Comparison of ENCODE assay signal across 8 cellular contexts in genomic region chr7:34320926-34321609, GRCh38.
A peak's percentile ranks its signal among the peaks of the same experiment; 100 is the strongest.
DNase-seq lines count a peak whose midpoint lies in the region; ATAC-seq and TF ChIP-seq lines count a peak whose summit lies in the region.

No MANE protein-coding gene starts in this region.

- intact Hi-C loops in Caco-2 (cut with micrococcal nuclease; ENCODE audit: unreplicated experiment): loop anchor here (1.0 to 5.0 kb wide), 4 partner anchors 109 to 606 kb away; no protein-coding TSS in a partner anchor
- intact Hi-C loops in right lobe of liver (cut with DNase I): no loop called here

- no peak for TF ChIP-seq POLR2A in right lobe of liver (IDR thresholded peaks at IDR 0.05)

- TF ChIP-seq CTCF in Caco-2 (IDR thresholded peaks at IDR 0.05; ENCODE audit: insufficient read depth in 1 of 2, low read depth in 1 of 2, low read length in 1 of 2, severe bottlenecking in 1 of 2, unreplicated experiment in 1 of 2): peak; percentile 88
- peak; percentile 62 to 92 (median 85) for TF ChIP-seq CTCF in right lobe of liver (IDR thresholded peaks at IDR 0.05)

- H3K27ac ChIP-seq in ectodermal cell (ENCODE audit: insufficient read depth, low read depth, low read length, poor library complexity, severe bottlenecking) (no peak overlapping the region), right lobe of liver (no peak overlapping the region)

- no peaks in the 10 kb centered on the region for H3K9me3 Mint-ChIP-seq in Caco-2 (ENCODE audit: unreplicated experiment)
- no peaks in the 10 kb centered on the region for H3K9me3 Mint-ChIP-seq in activated CD4-positive, alpha-beta T cell treated with anti-CD3 and anti-CD28 coated beads, Interleukin-2, amount 10 ng/mL, durations not matched to agents 7 days and 5 days
- H3K9me3 Mint-ChIP-seq in stimulated activated effector memory CD8-positive, alpha-beta T cell treated with anti-CD3 and anti-CD28 coated beads, Interleukin-12 subunit alpha, Interleukin-12 subunit beta, amount 100 ng/mL, for 72 hours: no peaks in the 10 kb centered on the region

- 15% methylated on average over 24 of the region's 24 CpGs for WGBS in ectodermal cell, 2 experiments
- WGBS in right lobe of liver (ENCODE audit: insufficient coverage, low coverage, low lambda C conversion rate, missing lambda C conversion rate): 8% methylated on average over 11 of the region's 24 CpGs

- H3K36me3 ChIP-seq in Caco-2 (ENCODE audit: control insufficient read depth, insufficient read depth, low read length) (no peaks in the 10 kb centered on the region), ectodermal cell (ENCODE audit: control insufficient read depth, insufficient read depth, low read length) (no peaks in the 10 kb centered on the region), right lobe of liver (no peaks in the 10 kb centered on the region)

- peak; percentile 73 to 76 for DNase-seq in Caco-2
- DNase-seq in NCI-H446 treated with DMSO at 0.1 percent for 48 hours (lab: John Stamatoyannopoulos, UW): peak; percentile 3
- peak; percentile 48 for DNase-seq in activated CD4-positive, alpha-beta T cell treated with anti-CD3 and anti-CD28 coated beads, Interleukin-2, amount 10 ng/mL, durations not matched to agents 7 days and 5 days
- peak in 2 of 3 donors; percentile 40 to 61 for DNase-seq in right lobe of liver
- DNase-seq in stimulated activated effector memory CD8-positive, alpha-beta T cell treated with anti-CD3 and anti-CD28 coated beads, Interleukin-12 subunit alpha, Interleukin-12 subunit beta, amount 100 ng/mL, for 72 hours (ENCODE audit: low spot score in 2 of 2): peak; percentile 5 to 50

- H3K27me3 Mint-ChIP-seq in Caco-2 (ENCODE audit: insufficient read depth, unreplicated experiment): no peaks in the 10 kb centered on the region
- peaks cover 12% of the 10 kb centered on the region for H3K27me3 Mint-ChIP-seq in activated CD4-positive, alpha-beta T cell treated with anti-CD3 and anti-CD28 coated beads, Interleukin-2, amount 10 ng/mL, durations not matched to agents 7 days and 5 days

- ATAC-seq in GM19452 (IDR thresholded peaks at IDR 0.05; ENCODE audit: unreplicated experiment) (peak; percentile 90), HG03457 (IDR thresholded peaks at IDR 0.05; ENCODE audit: unreplicated experiment) (peak; percentile 82), right lobe of liver (peak; percentile 94 to 98 (median 95))
- peak; percentile 71 for ATAC-seq in stimulated activated effector memory CD8-positive, alpha-beta T cell treated with anti-CD3 and anti-CD28 coated beads, Interleukin-12 subunit alpha, Interleukin-12 subunit beta, amount 100 ng/mL, for 72 hours

- no peak overlapping the region for H3K27ac Mint-ChIP-seq in Caco-2 (ENCODE audit: unreplicated experiment)
- H3K27ac Mint-ChIP-seq in activated CD4-positive, alpha-beta T cell treated with anti-CD3 and anti-CD28 coated beads, Interleukin-2, amount 10 ng/mL, durations not matched to agents 7 days and 5 days: no peak overlapping the region
- no peak overlapping the region for H3K27ac Mint-ChIP-seq in stimulated activated effector memory CD8-positive, alpha-beta T cell treated with anti-CD3 and anti-CD28 coated beads, Interleukin-12 subunit alpha, Interleukin-12 subunit beta, amount 100 ng/mL, for 72 hours

- H3K4me1 ChIP-seq in Caco-2 (no peaks in the 10 kb centered on the region), ectodermal cell (ENCODE audit: control insufficient read depth, insufficient read depth, low read length) (no peaks in the 10 kb centered on the region), right lobe of liver (peaks cover 0 to 5% (median 0%) of the 10 kb centered on the region in 4 donors)

- H3K4me3 ChIP-seq in Caco-2 (ENCODE audit: low read depth, low read length) (no peak overlapping the region), ectodermal cell (ENCODE audit: insufficient read depth, low read depth, low read length) (peak overlapping the region; percentile 11), right lobe of liver (no peak overlapping the region)

- H3K36me3 Mint-ChIP-seq in Caco-2 (ENCODE audit: insufficient read depth, unreplicated experiment): no peaks in the 10 kb centered on the region
- no peaks in the 10 kb centered on the region for H3K36me3 Mint-ChIP-seq in activated CD4-positive, alpha-beta T cell treated with anti-CD3 and anti-CD28 coated beads, Interleukin-2, amount 10 ng/mL, durations not matched to agents 7 days and 5 days (ENCODE audit: low read depth)
- no peaks in the 10 kb centered on the region for H3K36me3 Mint-ChIP-seq in stimulated activated effector memory CD8-positive, alpha-beta T cell treated with anti-CD3 and anti-CD28 coated beads, Interleukin-12 subunit alpha, Interleukin-12 subunit beta, amount 100 ng/mL, for 72 hours

- CTCF ChIA-PET in Caco-2 (lab: Charles Lee): interaction anchor here (0.6 to 1.5 kb wide), 13 partner anchors 12 to 607 kb away, joined by 3 to 15 read pairs (median 4); no protein-coding TSS in a partner anchor
- CTCF ChIA-PET in activated CD4-positive, alpha-beta T cell treated with anti-CD3 and anti-CD28 coated beads, Interleukin-2, amount 10 ng/mL, durations not matched to agents 7 days and 5 days (lab: Charles Lee): no interaction called here

- H3K27me3 ChIP-seq in Caco-2 (replicated peaks; ENCODE audit: control insufficient read depth, insufficient read depth, low read length) (no peaks in the 10 kb centered on the region), ectodermal cell (ENCODE audit: control insufficient read depth, insufficient read depth, low read length, poor library complexity, severe bottlenecking) (no peaks in the 10 kb centered on the region), right lobe of liver (no peaks in the 10 kb centered on the region)

- POLR2A ChIA-PET in Caco-2 (lab: Charles Lee): interaction anchor here (1.0 kb wide), 1 partner anchor 487 kb away, joined by 3 read pairs; no protein-coding TSS in a partner anchor
- POLR2A ChIA-PET in activated CD4-positive, alpha-beta T cell treated with anti-CD3 and anti-CD28 coated beads, Interleukin-2, amount 10 ng/mL, durations not matched to agents 7 days and 5 days (lab: Charles Lee): no interaction called here

- peak overlapping the region; percentile 17 for H3K4me3 Mint-ChIP-seq in Caco-2 (ENCODE audit: unreplicated experiment)
- no peak overlapping the region for H3K4me3 Mint-ChIP-seq in activated CD4-positive, alpha-beta T cell treated with anti-CD3 and anti-CD28 coated beads, Interleukin-2, amount 10 ng/mL, durations not matched to agents 7 days and 5 days
- no peak overlapping the region for H3K4me3 Mint-ChIP-seq in stimulated activated effector memory CD8-positive, alpha-beta T cell treated with anti-CD3 and anti-CD28 coated beads, Interleukin-12 subunit alpha, Interleukin-12 subunit beta, amount 100 ng/mL, for 72 hours

- H3K9me3 ChIP-seq in Caco-2: no peaks in the 10 kb centered on the region
- no peaks in the 10 kb centered on the region for H3K9me3 ChIP-seq in ectodermal cell (ENCODE audit: control insufficient read depth, low read length)
- no peaks in the 10 kb centered on the region for H3K9me3 ChIP-seq in right lobe of liver

- H3K4me1 Mint-ChIP-seq in Caco-2 (ENCODE audit: low read depth, unreplicated experiment): no peaks in the 10 kb centered on the region
- peaks cover 3% of the 10 kb centered on the region for H3K4me1 Mint-ChIP-seq in activated CD4-positive, alpha-beta T cell treated with anti-CD3 and anti-CD28 coated beads, Interleukin-2, amount 10 ng/mL, durations not matched to agents 7 days and 5 days
- H3K4me1 Mint-ChIP-seq in stimulated activated effector memory CD8-positive, alpha-beta T cell treated with anti-CD3 and anti-CD28 coated beads, Interleukin-12 subunit alpha, Interleukin-12 subunit beta, amount 100 ng/mL, for 72 hours: peaks cover 6% of the 10 kb centered on the region

- BruUV-seq in Caco-2 (replicated peaks; lab: Mats Ljungman, UMichigan): no TSS peak

Comparison
In these comparisons a context has a peak if more than half of its experiments do, and no peak if none do; other contexts are left out.
1. DNase-seq: peak in every context shown above with its lines; median percentile 74 in Caco-2; 50 in right lobe of liver; 48 in activated CD4-positive, alpha-beta T cell treated with anti-CD3 and anti-CD28 coated beads, Interleukin-2, amount 10 ng/mL, durations not matched to agents 7 days and 5 days; 28 in stimulated activated effector memory CD8-positive, alpha-beta T cell treated with anti-CD3 and anti-CD28 coated beads, Interleukin-12 subunit alpha, Interleukin-12 subunit beta, amount 100 ng/mL, for 72 hours; 3 in NCI-H446 treated with DMSO at 0.1 percent for 48 hours.